1 cellular context compared by ENCODE assay signal in the genomic region with DNA sequence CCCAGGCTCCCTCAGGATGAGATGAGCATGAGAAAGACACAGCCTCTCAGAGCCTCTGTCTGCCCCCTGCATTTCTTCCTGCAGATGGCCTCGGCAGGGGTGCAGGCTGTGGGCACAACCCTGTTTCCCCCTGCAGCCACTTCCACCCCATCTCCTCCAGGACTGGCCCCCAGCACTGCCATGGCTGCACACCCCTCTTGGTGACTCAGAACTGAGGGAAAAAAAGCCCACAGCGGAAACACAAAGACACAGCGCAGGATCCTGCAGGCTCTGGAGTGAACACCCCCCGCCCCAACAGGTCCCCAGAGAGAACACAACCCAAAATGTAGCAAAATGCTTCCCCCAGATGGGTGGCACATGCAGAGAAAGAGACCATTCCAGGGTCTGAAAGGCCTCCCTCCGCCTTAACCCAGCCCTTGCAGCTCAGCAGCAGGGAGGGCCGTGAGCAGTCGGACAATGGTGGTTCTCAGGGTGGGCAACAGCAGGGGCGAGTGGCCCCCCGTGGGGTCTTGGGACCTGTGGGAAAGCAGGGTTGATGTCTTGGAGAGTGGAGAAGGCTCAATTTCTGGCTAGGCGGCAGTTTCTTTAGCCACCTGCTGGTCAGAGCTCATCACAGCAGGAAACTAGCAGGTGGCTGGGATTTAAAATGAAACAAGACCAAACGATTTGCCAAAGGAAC.
TF ChIP-seq lines count a peak whose summit lies in the region.

No MANE protein-coding gene starts in this region.

TF ChIP-seq in HepG2, 621 proteins besides CTCF, POLR2A, EP300 and RAD21:
- TF ChIP-seq ZNF138 (CRISPR knock-in tag; IDR thresholded peaks at IDR 0.05; ENCODE audit: low read depth) (no peak), ZNF672 (CRISPR knock-in tag; IDR thresholded peaks at IDR 0.05) (no peak), ZNF225 (CRISPR knock-in tag; IDR thresholded peaks at IDR 0.05) (no peak), IKZF4 (CRISPR knock-in tag; IDR thresholded peaks at IDR 0.05; ENCODE audit: borderline replicate concordance, low read depth, not compliant biosample characterization) (no peak), MAFK (conservative IDR thresholded peaks at IDR 0.05 in 1 of 2, IDR thresholded peaks at IDR 0.05 in 1 of 2; ENCODE audit: low read length in 2 of 2) (peak; percentile 11 to 27; a peak in 2 of 4 replicates)
- TF ChIP-seq, protein P1, sequence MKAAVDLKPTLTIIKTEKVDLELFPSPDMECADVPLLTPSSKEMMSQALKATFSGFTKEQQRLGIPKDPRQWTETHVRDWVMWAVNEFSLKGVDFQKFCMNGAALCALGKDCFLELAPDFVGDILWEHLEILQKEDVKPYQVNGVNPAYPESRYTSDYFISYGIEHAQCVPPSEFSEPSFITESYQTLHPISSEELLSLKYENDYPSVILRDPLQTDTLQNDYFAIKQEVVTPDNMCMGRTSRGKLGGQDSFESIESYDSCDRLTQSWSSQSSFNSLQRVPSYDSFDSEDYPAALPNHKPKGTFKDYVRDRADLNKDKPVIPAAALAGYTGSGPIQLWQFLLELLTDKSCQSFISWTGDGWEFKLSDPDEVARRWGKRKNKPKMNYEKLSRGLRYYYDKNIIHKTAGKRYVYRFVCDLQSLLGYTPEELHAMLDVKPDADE (CRISPR knock-in tag; IDR thresholded peaks at IDR 0.05), result no peak
- TF ChIP-seq, protein P2, sequence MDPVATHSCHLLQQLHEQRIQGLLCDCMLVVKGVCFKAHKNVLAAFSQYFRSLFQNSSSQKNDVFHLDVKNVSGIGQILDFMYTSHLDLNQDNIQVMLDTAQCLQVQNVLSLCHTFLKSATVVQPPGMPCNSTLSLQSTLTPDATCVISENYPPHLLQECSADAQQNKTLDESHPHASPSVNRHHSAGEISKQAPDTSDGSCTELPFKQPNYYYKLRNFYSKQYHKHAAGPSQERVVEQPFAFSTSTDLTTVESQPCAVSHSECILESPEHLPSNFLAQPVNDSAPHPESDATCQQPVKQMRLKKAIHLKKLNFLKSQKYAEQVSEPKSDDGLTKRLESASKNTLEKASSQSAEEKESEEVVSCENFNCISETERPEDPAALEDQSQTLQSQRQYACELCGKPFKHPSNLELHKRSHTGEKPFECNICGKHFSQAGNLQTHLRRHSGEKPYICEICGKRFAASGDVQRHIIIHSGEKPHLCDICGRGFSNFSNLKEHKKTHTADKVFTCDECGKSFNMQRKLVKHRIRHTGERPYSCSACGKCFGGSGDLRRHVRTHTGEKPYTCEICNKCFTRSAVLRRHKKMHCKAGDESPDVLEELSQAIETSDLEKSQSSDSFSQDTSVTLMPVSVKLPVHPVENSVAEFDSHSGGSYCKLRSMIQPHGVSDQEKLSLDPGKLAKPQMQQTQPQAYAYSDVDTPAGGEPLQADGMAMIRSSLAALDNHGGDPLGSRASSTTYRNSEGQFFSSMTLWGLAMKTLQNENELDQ (CRISPR knock-in tag; IDR thresholded peaks at IDR 0.05; ENCODE audit: borderline replicate concordance), result no peak
